ENCODE assay signal across 1 cellular context in the genomic region with DNA sequence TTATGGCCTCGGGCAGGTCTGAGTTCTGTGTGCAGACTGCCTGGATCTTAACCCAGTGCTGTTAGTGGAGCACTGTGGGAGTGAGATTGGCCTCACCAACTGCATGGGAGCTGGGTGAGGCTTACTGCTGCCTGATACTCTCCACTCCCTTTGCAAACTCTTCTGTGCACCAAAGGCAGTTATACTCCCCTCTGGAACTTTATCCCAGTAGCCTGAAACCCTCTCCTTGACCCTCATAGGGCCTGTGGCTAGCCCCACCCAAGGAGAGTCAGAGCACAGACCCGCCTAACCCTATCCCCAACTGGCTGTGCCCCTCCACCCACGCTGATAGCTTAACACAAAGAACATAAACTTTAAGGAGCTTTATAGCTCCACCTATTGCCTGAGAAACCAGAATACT.
TF ChIP-seq lines count a peak whose summit lies in the region.

No MANE protein-coding gene starts in this region.

TF ChIP-seq in WTC11, 78 proteins besides CTCF, POLR2A, EP300 and RAD21 (continued from another document):
- TF ChIP-seq, protein P1, sequence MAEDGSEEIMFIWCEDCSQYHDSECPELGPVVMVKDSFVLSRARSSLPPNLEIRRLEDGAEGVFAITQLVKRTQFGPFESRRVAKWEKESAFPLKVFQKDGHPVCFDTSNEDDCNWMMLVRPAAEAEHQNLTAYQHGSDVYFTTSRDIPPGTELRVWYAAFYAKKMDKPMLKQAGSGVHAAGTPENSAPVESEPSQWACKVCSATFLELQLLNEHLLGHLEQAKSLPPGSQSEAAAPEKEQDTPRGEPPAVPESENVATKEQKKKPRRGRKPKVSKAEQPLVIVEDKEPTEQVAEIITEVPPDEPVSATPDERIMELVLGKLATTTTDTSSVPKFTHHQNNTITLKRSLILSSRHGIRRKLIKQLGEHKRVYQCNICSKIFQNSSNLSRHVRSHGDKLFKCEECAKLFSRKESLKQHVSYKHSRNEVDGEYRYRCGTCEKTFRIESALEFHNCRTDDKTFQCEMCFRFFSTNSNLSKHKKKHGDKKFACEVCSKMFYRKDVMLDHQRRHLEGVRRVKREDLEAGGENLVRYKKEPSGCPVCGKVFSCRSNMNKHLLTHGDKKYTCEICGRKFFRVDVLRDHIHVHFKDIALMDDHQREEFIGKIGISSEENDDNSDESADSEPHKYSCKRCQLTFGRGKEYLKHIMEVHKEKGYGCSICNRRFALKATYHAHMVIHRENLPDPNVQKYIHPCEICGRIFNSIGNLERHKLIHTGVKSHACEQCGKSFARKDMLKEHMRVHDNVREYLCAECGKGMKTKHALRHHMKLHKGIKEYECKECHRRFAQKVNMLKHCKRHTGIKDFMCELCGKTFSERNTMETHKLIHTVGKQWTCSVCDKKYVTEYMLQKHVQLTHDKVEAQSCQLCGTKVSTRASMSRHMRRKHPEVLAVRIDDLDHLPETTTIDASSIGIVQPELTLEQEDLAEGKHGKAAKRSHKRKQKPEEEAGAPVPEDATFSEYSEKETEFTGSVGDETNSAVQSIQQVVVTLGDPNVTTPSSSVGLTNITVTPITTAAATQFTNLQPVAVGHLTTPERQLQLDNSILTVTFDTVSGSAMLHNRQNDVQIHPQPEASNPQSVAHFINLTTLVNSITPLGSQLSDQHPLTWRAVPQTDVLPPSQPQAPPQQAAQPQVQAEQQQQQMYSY (CRISPR knock-in tag; IDR thresholded peaks at IDR 0.05), result no peak
- TF ChIP-seq, protein P2, sequence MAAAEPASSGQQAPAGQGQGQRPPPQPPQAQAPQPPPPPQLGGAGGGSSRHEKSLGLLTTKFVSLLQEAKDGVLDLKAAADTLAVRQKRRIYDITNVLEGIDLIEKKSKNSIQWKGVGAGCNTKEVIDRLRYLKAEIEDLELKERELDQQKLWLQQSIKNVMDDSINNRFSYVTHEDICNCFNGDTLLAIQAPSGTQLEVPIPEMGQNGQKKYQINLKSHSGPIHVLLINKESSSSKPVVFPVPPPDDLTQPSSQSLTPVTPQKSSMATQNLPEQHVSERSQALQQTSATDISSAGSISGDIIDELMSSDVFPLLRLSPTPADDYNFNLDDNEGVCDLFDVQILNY (CRISPR knock-in tag; IDR thresholded peaks at IDR 0.05), result no peak
- TF ChIP-seq, protein P3, sequence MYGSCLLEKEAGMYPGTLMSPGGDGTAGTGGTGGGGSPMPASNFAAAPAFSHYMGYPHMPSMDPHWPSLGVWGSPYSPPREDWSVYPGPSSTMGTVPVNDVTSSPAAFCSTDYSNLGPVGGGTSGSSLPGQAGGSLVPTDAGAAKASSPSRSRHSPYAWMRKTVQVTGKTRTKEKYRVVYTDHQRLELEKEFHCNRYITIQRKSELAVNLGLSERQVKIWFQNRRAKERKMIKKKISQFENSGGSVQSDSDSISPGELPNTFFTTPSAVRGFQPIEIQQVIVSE (CRISPR knock-in tag; IDR thresholded peaks at IDR 0.05; ENCODE audit: borderline replicate concordance), result no peak
